In the genomic region with DNA sequence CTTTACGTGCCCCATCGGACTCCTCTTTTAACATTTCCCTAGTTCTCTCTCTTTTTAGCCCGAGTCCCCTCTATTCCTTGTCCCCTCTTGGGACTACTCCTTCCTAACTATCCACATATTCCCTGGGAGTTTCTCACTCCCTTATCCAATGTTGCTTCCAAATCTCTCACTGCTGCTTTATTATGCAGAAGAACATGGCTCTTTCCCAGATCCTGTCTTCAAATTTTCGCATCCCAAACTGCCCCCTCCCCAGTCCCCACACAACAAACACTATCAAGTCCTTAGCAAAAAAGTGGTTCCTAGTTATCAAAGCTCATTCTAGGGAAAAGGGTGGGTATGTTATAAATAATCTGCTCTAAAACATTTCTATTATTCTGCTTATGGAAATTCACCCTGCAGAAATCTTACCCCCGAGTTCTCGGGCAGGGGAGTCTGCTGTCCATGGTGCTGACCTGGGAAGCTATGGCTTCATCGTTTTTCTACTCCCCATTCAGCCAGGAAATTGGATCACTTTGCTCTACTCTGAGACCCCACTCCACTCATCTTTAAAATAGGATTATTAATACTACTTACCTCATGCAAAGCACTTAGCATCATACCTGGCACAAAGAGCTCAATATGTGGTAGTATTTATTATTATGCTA, we compare ENCODE assay signal across 10 cellular contexts.
DNase-seq lines count a peak whose midpoint lies in the region; ATAC-seq and TF ChIP-seq lines count a peak whose summit lies in the region.
"Had no signal": no experiment of that assay in that cellular context is flagged by ENCODE, and none has a peak within 500 bp of the region (broad histone marks: within the 10 kb centered on the region; RNA-seq: fewer than 3 reads in every experiment).

No MANE protein-coding gene starts in this region.

- no peaks in the 10 kb centered on the region for H3K79me1 ChIP-seq in mesendoderm (ENCODE audit: low read length)

- H3K9me3 Mint-ChIP-seq in GM23338 = peaks cover 3% of the 10 kb centered on the region; the same call in 2 of the 3 replicates
- H3K9me3 Mint-ChIP-seq: T-helper 1 cell treated with Interleukin-12 subunit alpha and Interleukin-12 subunit beta and Interleukin-4 antibody, amounts not matched to agents 30 μg/mL and 1 μg/mL, for 36 hours had no signal

- no peak overlapping the region for H3K23ac ChIP-seq in mesendoderm (ENCODE audit: low read length)

- H3K9me2 ChIP-seq in GM23338 (ENCODE audit: insufficient read depth) (no peaks in the 10 kb centered on the region), MM.1S (replicated peaks; ENCODE audit: insufficient read depth, low read length) (no peaks in the 10 kb centered on the region)

- H4K5ac ChIP-seq in mesendoderm (ENCODE audit: low read length) = no peak overlapping the region

- no peak overlapping the region for H3K9ac ChIP-seq in MM.1S (ENCODE audit: low read length)
- H3K9ac ChIP-seq in mesendoderm (ENCODE audit: low read length) = no peak overlapping the region

- peaks cover 9% of the 10 kb centered on the region for H3K4me1 ChIP-seq in GM23338 (ENCODE audit: insufficient read depth)
- no peaks in the 10 kb centered on the region for H3K4me1 ChIP-seq in MM.1S (ENCODE audit: low read length)
- H3K4me1 ChIP-seq in mesendoderm (ENCODE audit: control insufficient read depth, low read depth, low read length) = no peaks in the 10 kb centered on the region

- H2BK15ac ChIP-seq in mesendoderm (replicated peaks; ENCODE audit: low read depth) = no peak overlapping the region

- no peak for TF ChIP-seq CTCF in GM23338 (conservative IDR thresholded peaks at IDR 0.05; ENCODE audit: low read depth in 2 of 2)
- no peak for TF ChIP-seq CTCF in MM.1S (IDR thresholded peaks at IDR 0.05; ENCODE audit: low read length)
- TF ChIP-seq CTCF in astrocyte of the spinal cord (IDR thresholded peaks at IDR 0.05; ENCODE audit: low read depth, low read length) = no peak

- H3K27ac ChIP-seq in GM23338 (ENCODE audit: low read depth) (no peak overlapping the region), MM.1S (ENCODE audit: low read length) (no peak overlapping the region), mesendoderm (ENCODE audit: low read depth, low read length) (no peak overlapping the region)

- H4K20me1 ChIP-seq in GM23338 (replicated peaks; ENCODE audit: insufficient read depth) (no peaks in the 10 kb centered on the region; the same call in 1 of the 2 replicates), MM.1S (ENCODE audit: insufficient read depth, low read length) (no peaks in the 10 kb centered on the region)

- H2AK5ac ChIP-seq in mesendoderm (ENCODE audit: low read length) = no peak overlapping the region

- H3K4me1 Mint-ChIP-seq in GM23338 = peaks cover 16% of the 10 kb centered on the region

- H3K4me2 ChIP-seq in GM23338 (peak overlapping the region; percentile 35; the same call in 1 of the 2 replicates), MM.1S (ENCODE audit: low read depth, low read length) (no peak overlapping the region), mesendoderm (ENCODE audit: low read length) (no peak overlapping the region)

- no peak overlapping the region for H4K8ac ChIP-seq in mesendoderm (ENCODE audit: low read depth, low read length)

- in situ Hi-C loops in astrocyte of the spinal cord (cut with HindIII; ENCODE audit: low sequenced_read_pairs) = no loop called here

- H3K27me3 ChIP-seq in GM23338 (ENCODE audit: insufficient read depth) (no peaks in the 10 kb centered on the region), MM.1S (replicated peaks; ENCODE audit: insufficient read depth, low read length) (no peaks in the 10 kb centered on the region), mesendoderm (ENCODE audit: insufficient read depth, low read length, poor library complexity) (no peaks in the 10 kb centered on the region)

- ATAC-seq in GM23338 (peak; percentile 70), HG03521 (IDR thresholded peaks at IDR 0.05; ENCODE audit: unreplicated experiment) (no peak), HG02588 (IDR thresholded peaks at IDR 0.05; ENCODE audit: unreplicated experiment) (no peak), HG03139 (IDR thresholded peaks at IDR 0.05; ENCODE audit: unreplicated experiment) (no peak)

- H3K4me3 Mint-ChIP-seq in GM23338 = peak overlapping the region; percentile 21; the same call in 2 of the 3 replicates
- H3K4me3 Mint-ChIP-seq: T-helper 1 cell treated with Interleukin-12 subunit alpha and Interleukin-12 subunit beta and Interleukin-4 antibody, amounts not matched to agents 30 μg/mL and 1 μg/mL, for 36 hours had no signal

- H3F3A ChIP-seq in GM23338 (replicated peaks; ENCODE audit: low read depth) (no peaks in the 10 kb centered on the region), MM.1S (ENCODE audit: insufficient read depth, low read length) (no peaks in the 10 kb centered on the region)

- no peak overlapping the region for H3K56ac ChIP-seq in mesendoderm (ENCODE audit: low read length)

- no peak overlapping the region for H2AFZ ChIP-seq in GM23338
- H2AFZ ChIP-seq in MM.1S (ENCODE audit: low read length) = no peak overlapping the region

- H3K27me3 Mint-ChIP-seq in GM23338 (ENCODE audit: insufficient read depth, low read depth, poor library complexity) = peaks cover 2% of the 10 kb centered on the region

- H3K36me3 ChIP-seq in GM23338 (ENCODE audit: insufficient read depth) (no peaks in the 10 kb centered on the region), MM.1S (replicated peaks; ENCODE audit: insufficient read depth, low read length) (no peaks in the 10 kb centered on the region), mesendoderm (ENCODE audit: control insufficient read depth, insufficient read depth, low read length) (no peaks in the 10 kb centered on the region)

- no CpG with 5 or more reads among the region's 7 CpGs for whole genome bisulfite sequencing in mesendoderm (ENCODE audit: extremely low coverage, insufficient coverage, low lambda C conversion rate)

- H3K79me2 ChIP-seq in GM23338 (replicated peaks; ENCODE audit: insufficient read depth) = no peaks in the 10 kb centered on the region; the same call in 1 of the 2 replicates
- H3K79me2 ChIP-seq in MM.1S (ENCODE audit: low read length) = no peaks in the 10 kb centered on the region
- no peaks in the 10 kb centered on the region for H3K79me2 ChIP-seq in mesendoderm (ENCODE audit: control insufficient read depth, insufficient read depth, low read length)

- H2BK120ac ChIP-seq in mesendoderm (ENCODE audit: low read depth, low read length) = no peak overlapping the region

- no peaks in the 10 kb centered on the region for H3K36me3 Mint-ChIP-seq in GM23338 (ENCODE audit: low read depth)

- H3K4ac ChIP-seq in mesendoderm (ENCODE audit: low read depth, low read length) = no peak overlapping the region

- no peak overlapping the region for H2BK5ac ChIP-seq in mesendoderm (ENCODE audit: low read length)

- no peak overlapping the region for H3K27ac Mint-ChIP-seq in GM23338
- H3K27ac Mint-ChIP-seq: T-helper 1 cell treated with Interleukin-12 subunit alpha and Interleukin-12 subunit beta and Interleukin-4 antibody, amounts not matched to agents 30 μg/mL and 1 μg/mL, for 36 hours had no signal

- no peaks in the 10 kb centered on the region for H3K9me3 ChIP-seq in MM.1S (replicated peaks; ENCODE audit: insufficient read depth, low read length)

- DNase-seq in GM23338 (ENCODE audit: low spot score) (peak; percentile 79), MM.1S (peak; percentile 46), astrocyte of the spinal cord (ENCODE audit: low read depth, low spot score) (peak; percentile 18), mesendoderm (peak; percentile 46), COR-L47 (lab: John Stamatoyannopoulos, UW) (no peak)
- DNase-seq: NCI-H1048 had no signal

- H3K18ac ChIP-seq in mesendoderm (ENCODE audit: low read length) = no peak overlapping the region

- H3K4me3 ChIP-seq in GM23338 (0 out of 2 replicates have a peak overlapping the region, but pooled peaks have one; percentile 3), MM.1S (ENCODE audit: low read length) (no peak overlapping the region), astrocyte of the spinal cord (ENCODE audit: low read depth, low read length) (no peak overlapping the region), mesendoderm (ENCODE audit: low read length) (no peak overlapping the region)

TF ChIP-seq in GM23338, 12 proteins besides CTCF, POLR2A, EP300 and RAD21:
- no peak for TF ChIP-seq NANOG (IDR thresholded peaks at IDR 0.05; ENCODE audit: borderline replicate concordance)
- no peak for TF ChIP-seq STAT1 (IDR thresholded peaks at IDR 0.05; ENCODE audit: unreplicated experiment)
- TF ChIP-seq REST (IDR thresholded peaks at IDR 0.05; ENCODE audit: unreplicated experiment) = peak; percentile 93
- TF ChIP-seq CREB1 (CRISPR knock-in tag; IDR thresholded peaks at IDR 0.05; ENCODE audit: low read depth) = no peak
